Comparison of ENCODE assay signal across 18 cellular contexts in the genomic region with DNA sequence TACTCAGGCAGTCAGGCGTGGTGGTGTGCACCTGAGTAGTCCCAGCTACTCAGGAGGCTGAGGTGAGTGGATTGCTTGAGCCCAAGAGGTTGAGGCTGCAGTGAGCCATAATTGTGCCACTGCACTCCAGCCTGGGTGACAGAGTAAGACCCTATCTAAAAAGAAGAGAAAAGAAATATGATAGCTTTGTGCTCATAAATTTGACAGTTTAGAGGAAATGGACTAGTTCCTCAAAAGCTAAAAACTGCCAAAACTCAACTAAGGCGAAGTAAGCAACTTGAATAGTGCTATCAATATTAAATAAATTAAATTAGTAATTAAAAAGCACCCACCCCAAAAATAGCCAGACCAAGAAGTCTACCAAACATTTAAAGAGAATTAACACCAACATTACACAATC.
"Had no signal": no experiment of that assay in that cellular context is flagged by ENCODE, and none has a peak within 500 bp of the region (broad histone marks: within the 10 kb centered on the region; RNA-seq: fewer than 3 reads in every experiment).

No MANE protein-coding gene starts in this region.

- H3K36me3 ChIP-seq: breast epithelium had no signal

- H3K4me1 ChIP-seq: breast epithelium, gastrocnemius medialis, left lung, tibial artery had no signal

- H3K9me3 ChIP-seq: breast epithelium, gastrocnemius medialis, left lung, tibial artery had no signal

- H3K27me3 ChIP-seq: breast epithelium, gastrocnemius medialis, left lung, tibial artery had no signal

- H3K27me3 Mint-ChIP-seq: activated naive CD4-positive, alpha-beta T cell treated with anti-CD3 and anti-CD28 coated beads, Interleukin-2, amount 50 U/mL, for 24 hours; progenitor cell of endocrine pancreas had no signal

- H3K27ac Mint-ChIP-seq: activated naive CD4-positive, alpha-beta T cell treated with anti-CD3 and anti-CD28 coated beads, Interleukin-2, amount 50 U/mL, for 24 hours; mesothelial cell of epicardium; nephron progenitor cell; progenitor cell of endocrine pancreas had no signal

- H3K27ac ChIP-seq: breast epithelium, gastrocnemius medialis, left lung, tibial artery had no signal

- H3K4me3 ChIP-seq: breast epithelium, gastrocnemius medialis, left lung, tibial artery had no signal

- H3K4me3 Mint-ChIP-seq: activated naive CD4-positive, alpha-beta T cell treated with anti-CD3 and anti-CD28 coated beads, Interleukin-2, amount 50 U/mL, for 24 hours; activated T-cell treated with anti-CD3 and anti-CD28 coated beads, Interleukin-2, amount 50 U/mL, for 72 hours; mesothelial cell of epicardium; nephron progenitor cell had no signal

- DNase-seq: activated gamma-delta T cell; activated T-cell treated with anti-CD3 and anti-CD28 coated beads, Interleukin-2, amount 50 U/mL, for 72 hours; cortex of kidney; effector CD8-positive, alpha-beta T cell; gastrocnemius medialis; head of caudate nucleus; left lung; nephron progenitor cell; occipital lobe; stimulated activated CD8-positive, alpha-beta memory T cell treated with anti-CD3 and anti-CD28 coated beads, Interleukin-4, amount 100 ng/mL, for 48 hours; stimulated activated naive CD4-positive, alpha-beta T cell treated with Interleukin-2 at 50 U/mL for 16 hours; substantia nigra; tibial artery had no signal

- ATAC-seq: activated T-cell treated with anti-CD3 and anti-CD28 coated beads, Interleukin-2, amount 50 U/mL, for 72 hours; esophagus mucosa; gastrocnemius medialis; left lung had no signal

- H3K4me1 Mint-ChIP-seq: activated naive CD4-positive, alpha-beta T cell treated with anti-CD3 and anti-CD28 coated beads, Interleukin-2, amount 50 U/mL, for 24 hours; mesothelial cell of epicardium; nephron progenitor cell had no signal

- H3K9me3 Mint-ChIP-seq: activated naive CD4-positive, alpha-beta T cell treated with anti-CD3 and anti-CD28 coated beads, Interleukin-2, amount 50 U/mL, for 24 hours; activated T-cell treated with anti-CD3 and anti-CD28 coated beads, Interleukin-2, amount 50 U/mL, for 72 hours; mesothelial cell of epicardium; nephron progenitor cell had no signal
